Comparison of ENCODE assay signal across 1 cellular context in genomic region chr11:18137186-18137800, GRCh38.
TF ChIP-seq lines count a peak whose summit lies in the region.

No MANE protein-coding gene starts in this region.

TF ChIP-seq in K562, 482 proteins besides CTCF, POLR2A, EP300 and RAD21:
- no peak for TF ChIP-seq ELK1 (CRISPR knock-in tag; IDR thresholded peaks at IDR 0.05)
- TF ChIP-seq LEF1 (IDR thresholded peaks at IDR 0.05) = no peak
- no peak for TF ChIP-seq TEAD4 (IDR thresholded peaks at IDR 0.05; ENCODE audit: low read length)
- TF ChIP-seq TEAD4 (CRISPR knock-in tag; IDR thresholded peaks at IDR 0.05; ENCODE audit: borderline replicate concordance) = no peak
- no peak for TF ChIP-seq ZKSCAN3 (CRISPR knock-in tag; IDR thresholded peaks at IDR 0.05)
- no peak for TF ChIP-seq DIDO1 (tag; IDR thresholded peaks at IDR 0.05; ENCODE audit: low read depth)
- TF ChIP-seq SPI1 (IDR thresholded peaks at IDR 0.05; ENCODE audit: borderline replicate concordance, low read depth, low read length) = 0 out of 2 replicates have a peak, but pooled peaks have one; percentile 2
- TF ChIP-seq NRF1 (conservative IDR thresholded peaks at IDR 0.05 in 1 of 2, IDR thresholded peaks at IDR 0.05 in 1 of 2) = peak; percentile 75 to 80
- no peak for TF ChIP-seq STAT5A (IDR thresholded peaks at IDR 0.05; ENCODE audit: borderline replicate concordance, low read length)
